ENCODE assay signal across 31 cellular contexts in the genomic region with DNA sequence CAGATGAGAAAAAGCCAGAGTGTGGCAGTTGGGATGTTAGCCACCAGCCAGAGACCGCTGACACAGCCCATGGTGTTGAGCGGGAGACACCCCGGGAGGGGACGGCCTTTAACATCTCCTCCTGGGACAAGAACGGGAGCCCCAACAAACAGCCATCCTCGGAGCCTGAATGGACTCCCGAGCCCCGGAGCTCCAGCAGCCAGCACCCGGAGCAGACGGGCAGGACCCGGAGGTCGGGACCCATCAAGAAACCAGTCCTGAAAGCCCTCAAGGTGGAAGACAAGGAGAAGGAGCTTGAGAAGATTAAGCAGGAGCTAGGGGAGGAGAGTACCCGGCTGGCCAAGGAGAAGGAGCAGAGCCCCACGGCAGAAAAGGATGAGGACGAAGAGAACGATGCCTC. TPM values are rescaled to one million over a fixed set of nuclear protein-coding genes. Genes with fewer than 3 reads are reported as not detected.
DNase-seq lines count a peak whose midpoint lies in the region; ATAC-seq and TF ChIP-seq lines count a peak whose summit lies in the region.
"Had no signal": no experiment of that assay in that cellular context is flagged by ENCODE, and none has a peak within 500 bp of the region (broad histone marks: within the 10 kb centered on the region; RNA-seq: fewer than 3 reads in every experiment).

No MANE protein-coding gene starts in this region.

- peak overlapping the region; percentile 46 for H3K27ac Mint-ChIP-seq in activated naive CD4-positive, alpha-beta T cell treated with anti-CD3 and anti-CD28 coated beads, Interleukin-2, amount 50 U/mL, for 24 hours
- H3K27ac Mint-ChIP-seq in glutamatergic neuron (ENCODE audit: unreplicated experiment), result peak overlapping the region; percentile 66
- H3K27ac Mint-ChIP-seq: activated CD8-positive, alpha-beta T cell treated with anti-CD3 and anti-CD28 coated beads for 36 hours had no signal

- POLR2A ChIA-PET in OCI-LY7 (lab: Charles Lee), result interaction anchor here (0.5 to 0.6 kb wide), 2 partner anchors 276 to 427 kb away, joined by 3 to 5 read pairs; no protein-coding TSS in a partner anchor

- H3K36me3 Mint-ChIP-seq in activated naive CD4-positive, alpha-beta T cell treated with anti-CD3 and anti-CD28 coated beads, Interleukin-2, amount 50 U/mL, for 24 hours, result peaks cover 15% of the 10 kb centered on the region
- H3K36me3 Mint-ChIP-seq in glutamatergic neuron (ENCODE audit: unreplicated experiment), result peaks cover 4% of the 10 kb centered on the region

- TSS peak; percentile 72 for BruUV-seq in OCI-LY7 (replicated peaks; lab: Mats Ljungman, UMichigan)

- H3K4me1 Mint-ChIP-seq in activated naive CD4-positive, alpha-beta T cell treated with anti-CD3 and anti-CD28 coated beads, Interleukin-2, amount 50 U/mL, for 24 hours, result no peaks in the 10 kb centered on the region
- H3K4me1 Mint-ChIP-seq in glutamatergic neuron (ENCODE audit: low read depth, unreplicated experiment), result peaks cover 3% of the 10 kb centered on the region

- H3K4me2 ChIP-seq in OCI-LY7 (ENCODE audit: low read length), result no peak overlapping the region
- H3K4me2 ChIP-seq: A549, KMS-11 had no signal

- H3K27me3 ChIP-seq in sigmoid colon, result no peaks in the 10 kb centered on the region
- H3K27me3 ChIP-seq: BE2C, body of pancreas, colonic mucosa, esophagus muscularis mucosa, testis, uterus had no signal

- no peaks in the 10 kb centered on the region for H4K20me1 ChIP-seq in OCI-LY7 (ENCODE audit: insufficient read depth, low read length)

- ATAC-seq in HG03108 (IDR thresholded peaks at IDR 0.05; ENCODE audit: unreplicated experiment), result no peak
- ATAC-seq: A549; activated CD8-positive, alpha-beta T cell treated with anti-CD3 and anti-CD28 coated beads for 36 hours; body of pancreas; effector memory CD8-positive, alpha-beta T cell; psoas muscle had no signal

- H3K27me3 Mint-ChIP-seq in activated naive CD4-positive, alpha-beta T cell treated with anti-CD3 and anti-CD28 coated beads, Interleukin-2, amount 50 U/mL, for 24 hours, result no peaks in the 10 kb centered on the region
- H3K27me3 Mint-ChIP-seq in glutamatergic neuron (ENCODE audit: unreplicated experiment), result peaks cover 25% of the 10 kb centered on the region
- H3K27me3 Mint-ChIP-seq: activated CD8-positive, alpha-beta T cell treated with anti-CD3 and anti-CD28 coated beads for 36 hours; effector memory CD8-positive, alpha-beta T cell had no signal

- no peaks in the 10 kb centered on the region for H3K9me3 ChIP-seq in OCI-LY7 (ENCODE audit: low read length)
- no peaks in the 10 kb centered on the region for H3K9me3 ChIP-seq in sigmoid colon
- H3K9me3 ChIP-seq: A549, BE2C, body of pancreas, colonic mucosa, esophagus muscularis mucosa, psoas muscle, testis, uterus had no signal

- no peak for DNase-seq in activated naive CD4-positive, alpha-beta T cell treated with anti-CD3 and anti-CD28 coated beads, Interleukin-2, amount 50 U/mL, for 16 hours
- DNase-seq in OCI-LY7 (ENCODE audit: low spot score), result no peak
- DNase-seq in glutamatergic neuron, result no peak
- DNase-seq in sigmoid colon, result peak; percentile 62
- DNase-seq in GM19240 (ENCODE audit: insufficient read length, low spot score), result no peak
- no peak for DNase-seq in stimulated activated CD4-positive, alpha-beta T cell treated with anti-CD3 and anti-CD28 coated beads, Interleukin-4, amount 100 ng/mL, for 4 hours
- DNase-seq: activated CD4-positive, CD25-positive, alpha-beta regulatory T cell treated with anti-CD3 and anti-CD28 coated beads, Interleukin-2, amount 50 U/mL, for 72 hours; activated CD8-positive, alpha-beta T cell treated with anti-CD3 and anti-CD28 coated beads for 36 hours; BE2C; body of pancreas; colonic mucosa; DMS79 treated with DMSO at 0.1 percent for 48 hours; effector memory CD8-positive, alpha-beta T cell; foreskin melanocyte; H9; hippocampal formation; immature natural killer cell; NCI-H1436 treated with DMSO at 0.1 percent for 48 hours; NCI-H2107; NCI-H446 treated with DMSO at 0.1 percent for 48 hours; OCI-M1; SHP77; SW 1271; testis; uterus had no signal

- no peak overlapping the region for H3K4me3 Mint-ChIP-seq in activated naive CD4-positive, alpha-beta T cell treated with anti-CD3 and anti-CD28 coated beads, Interleukin-2, amount 50 U/mL, for 24 hours
- H3K4me3 Mint-ChIP-seq in glutamatergic neuron (ENCODE audit: unreplicated experiment), result no peak overlapping the region
- H3K4me3 Mint-ChIP-seq: activated CD8-positive, alpha-beta T cell treated with anti-CD3 and anti-CD28 coated beads for 36 hours; effector memory CD8-positive, alpha-beta T cell; H9; immature natural killer cell had no signal

- H3K4me3 ChIP-seq in OCI-LY7 (ENCODE audit: low read depth, low read length, poor library complexity, severe bottlenecking) (no peak overlapping the region), sigmoid colon (no peak overlapping the region)
- H3K4me3 ChIP-seq: A549, body of pancreas, colonic mucosa, esophagus muscularis mucosa, psoas muscle, testis, uterus had no signal

- TF ChIP-seq CTCF in OCI-LY7 (conservative IDR thresholded peaks at IDR 0.05; ENCODE audit: low read length) (no peak), glutamatergic neuron (IDR thresholded peaks at IDR 0.05; ENCODE audit: partially characterized antibody, unreplicated experiment) (no peak), sigmoid colon (IDR thresholded peaks at IDR 0.05) (no peak)

- H2AFZ ChIP-seq in OCI-LY7 (ENCODE audit: low read length), result no peak overlapping the region

- peaks cover 98% of the 10 kb centered on the region for H3K36me3 ChIP-seq in OCI-LY7 (ENCODE audit: insufficient read depth, low read length)
- H3K36me3 ChIP-seq in sigmoid colon, result peaks cover 58 to 100% (median 86%) of the 10 kb centered on the region in 4 donors
- H3K36me3 ChIP-seq: uterus had no signal

- H3K9me2 ChIP-seq in OCI-LY7 (ENCODE audit: insufficient read depth, low read length), result no peaks in the 10 kb centered on the region

- no peak for TF ChIP-seq POLR2A in sigmoid colon (IDR thresholded peaks at IDR 0.05)

- WGBS in sigmoid colon, 2 donors, result 94 to 95% methylated on average over 16 of the region's 16 CpGs

- H3K4me1 ChIP-seq in OCI-LY7 (ENCODE audit: insufficient read depth, low read length, poor library complexity, severe bottlenecking) (no peaks in the 10 kb centered on the region), sigmoid colon (no peaks in the 10 kb centered on the region)
- H3K4me1 ChIP-seq: BE2C, body of pancreas, colonic mucosa, testis, uterus had no signal

- CTCF ChIA-PET in OCI-LY7 (lab: Charles Lee; ENCODE audit: unreplicated experiment), result no interaction called here

- no peak for TF ChIP-seq EP300 in sigmoid colon (IDR thresholded peaks at IDR 0.05)

- no peaks in the 10 kb centered on the region; the same call in 1 of the 2 replicates for H3K79me2 ChIP-seq in OCI-LY7 (ENCODE audit: insufficient read depth, low read depth, low read length)

- H3K9me3 Mint-ChIP-seq in activated naive CD4-positive, alpha-beta T cell treated with anti-CD3 and anti-CD28 coated beads, Interleukin-2, amount 50 U/mL, for 24 hours, result no peaks in the 10 kb centered on the region
- H3K9me3 Mint-ChIP-seq in glutamatergic neuron (ENCODE audit: unreplicated experiment), result peaks cover 22% of the 10 kb centered on the region
- H3K9me3 Mint-ChIP-seq: effector memory CD8-positive, alpha-beta T cell; H9; immature natural killer cell had no signal

- H3K27ac ChIP-seq in OCI-LY7 (ENCODE audit: low read depth, low read length, poor library complexity, severe bottlenecking) (no peak overlapping the region), sigmoid colon (no peak overlapping the region)
- H3K27ac ChIP-seq: A549, body of pancreas, colonic mucosa, esophagus muscularis mucosa, KMS-11, psoas muscle, testis, uterus had no signal

- intact Hi-C loops in OCI-LY7 (cut with micrococcal nuclease; ENCODE audit: unreplicated experiment), result no loop called here
- intact Hi-C loops in sigmoid colon (cut with DNase I), result no loop called here

RNA-seq across cellular contexts. Expression of a gene that starts 28.0 kb away (rescaled TPM):
- 2.2 and 4.7 TPM in 2 replicates for total RNA-seq in OCI-LY7 (2014; rRNA removed; shearing (Covaris generic))
- total RNA-seq in OCI-LY7 (2022), result 27.1 and 27.7 TPM in 2 replicates
- total RNA-seq in glutamatergic neuron (ENCODE audit: unreplicated experiment), result 108 TPM
- 10 to 100 TPM; 21.9 to 61.2 (median 30.0) TPM for total RNA-seq in sigmoid colon
- polyA plus RNA-seq in sigmoid colon, result 10 to 100 TPM in 1 of 3 donors, 1 to 10 TPM in 2; 3.6 to 19.8 (median 4.4) TPM

RNA-seq across cellular contexts. Expression of a gene that starts 56.4 kb away (rescaled TPM):
- 29.0 and 32.9 TPM in 2 replicates for total RNA-seq in OCI-LY7 (2014; rRNA removed; shearing (Covaris generic))
- total RNA-seq in OCI-LY7 (2022) (25.9 and 29.8 TPM in 2 replicates), glutamatergic neuron (ENCODE audit: unreplicated experiment) (24.8 TPM), sigmoid colon (10 to 100 TPM; 35.7 to 67.5 (median 52.0) TPM)
- polyA plus RNA-seq in sigmoid colon, result 10 to 100 TPM; 20.8 to 30.1 (median 28.2) TPM
